11 cellular contexts compared by ENCODE assay signal in the genomic region with DNA sequence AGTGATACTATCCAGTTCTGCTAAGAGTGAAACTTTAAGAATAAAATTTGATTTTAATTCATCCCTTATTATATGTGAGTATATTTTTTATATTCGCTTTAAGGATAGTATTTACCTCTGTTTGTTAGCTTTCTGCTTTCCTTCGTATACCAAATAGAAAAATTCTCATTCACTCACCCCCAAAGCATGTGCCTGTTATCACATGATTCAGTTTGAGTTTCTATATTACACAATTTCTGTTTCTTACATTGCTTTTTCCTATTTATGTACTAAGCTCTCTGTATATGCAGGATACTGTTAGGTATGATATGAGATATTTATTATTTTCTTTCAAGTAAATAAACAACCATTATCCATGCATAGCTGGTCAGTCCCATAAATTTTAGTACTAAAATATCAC.
DNase-seq lines count a peak whose midpoint lies in the region; ATAC-seq and TF ChIP-seq lines count a peak whose summit lies in the region.
"Had no signal": no experiment of that assay in that cellular context is flagged by ENCODE, and none has a peak within 500 bp of the region (broad histone marks: within the 10 kb centered on the region; RNA-seq: fewer than 3 reads in every experiment).

No MANE protein-coding gene starts in this region.

- no peaks in the 10 kb centered on the region for H3K27me3 ChIP-seq in HUES48 (ENCODE audit: control insufficient read depth, insufficient read depth, low read length)
- H3K27me3 ChIP-seq: dorsolateral prefrontal cortex had no signal

- DNase-seq in fibroblast of villous mesenchyme (ENCODE audit: low read depth): peak; percentile 34
- no peak for DNase-seq in DMS 273 treated with DMSO at 0.1 percent for 48 hours (lab: John Stamatoyannopoulos, UW)
- no peak for DNase-seq in activated CD4-positive, alpha-beta memory T cell treated with anti-CD3 and anti-CD28 coated beads, Interleukin-2, amount 10 ng/mL, durations not matched to agents 7 days and 5 days
- DNase-seq in KG1 (lab: John Stamatoyannopoulos, UW): no peak
- DNase-seq: T-helper 2 cell had no signal

- CTCF ChIA-PET in activated CD4-positive, alpha-beta memory T cell treated with anti-CD3 and anti-CD28 coated beads, Interleukin-2, amount 10 ng/mL, durations not matched to agents 7 days and 5 days (lab: Charles Lee): interaction anchor here (1.3 kb wide), 1 partner anchor 264 kb away, joined by 4 read pairs; no protein-coding TSS in a partner anchor

- H3K4me3 Mint-ChIP-seq in activated CD4-positive, alpha-beta memory T cell treated with anti-CD3 and anti-CD28 coated beads, Interleukin-2, amount 10 ng/mL, durations not matched to agents 7 days and 5 days: no peak overlapping the region
- H3K4me3 Mint-ChIP-seq: activated naive CD4-positive, alpha-beta T cell treated with anti-CD3 and anti-CD28 coated beads, Interleukin-2, amount 50 U/mL, for 24 hours had no signal

- TF ChIP-seq CTCF in VCaP (conservative IDR thresholded peaks at IDR 0.05): no peak
- no peak for TF ChIP-seq CTCF in fibroblast of villous mesenchyme (IDR thresholded peaks at IDR 0.05; ENCODE audit: insufficient read depth, low read depth, low read length)

- no peaks in the 10 kb centered on the region for H3K27me3 Mint-ChIP-seq in activated CD4-positive, alpha-beta memory T cell treated with anti-CD3 and anti-CD28 coated beads, Interleukin-2, amount 10 ng/mL, durations not matched to agents 7 days and 5 days
- H3K27me3 Mint-ChIP-seq: activated naive CD4-positive, alpha-beta T cell treated with anti-CD3 and anti-CD28 coated beads, Interleukin-2, amount 50 U/mL, for 24 hours had no signal

- H3K4me3 ChIP-seq in HUES48 (ENCODE audit: low read depth, low read length): no peak overlapping the region
- H3K4me3 ChIP-seq in fibroblast of villous mesenchyme (ENCODE audit: low read depth, low read length): no peak overlapping the region
- H3K4me3 ChIP-seq in skin epidermis: no peak overlapping the region

- no peak for ATAC-seq in GM21423 (IDR thresholded peaks at IDR 0.05; ENCODE audit: unreplicated experiment)

- H3K9me3 ChIP-seq in HUES48 (ENCODE audit: control insufficient read depth, insufficient read depth, low read length): 0 out of 2 replicates have a peak, but pooled peaks cover 3% of the 10 kb centered on the region

- peak overlapping the region; percentile 83 for H3K27ac ChIP-seq in HUES48 (ENCODE audit: low read depth, low read length)
- H3K27ac ChIP-seq in VCaP: peak overlapping the region; percentile 39
- H3K27ac ChIP-seq in skin epidermis: peak overlapping the region in 11 of 21 experiments; percentile 11 to 57 (median 40)

- H3K36me3 ChIP-seq in HUES48 (ENCODE audit: control insufficient read depth, insufficient read depth, low read length): no peaks in the 10 kb centered on the region

- no peak overlapping the region for H3K27ac Mint-ChIP-seq in activated CD4-positive, alpha-beta memory T cell treated with anti-CD3 and anti-CD28 coated beads, Interleukin-2, amount 10 ng/mL, durations not matched to agents 7 days and 5 days
- H3K27ac Mint-ChIP-seq: activated naive CD4-positive, alpha-beta T cell treated with anti-CD3 and anti-CD28 coated beads, Interleukin-2, amount 50 U/mL, for 24 hours had no signal

- no peak overlapping the region for H3K9ac ChIP-seq in HUES48 (ENCODE audit: low read depth, low read length)

- H3K9me3 Mint-ChIP-seq in activated CD4-positive, alpha-beta memory T cell treated with anti-CD3 and anti-CD28 coated beads, Interleukin-2, amount 10 ng/mL, durations not matched to agents 7 days and 5 days: no peaks in the 10 kb centered on the region
- H3K9me3 Mint-ChIP-seq: activated naive CD4-positive, alpha-beta T cell treated with anti-CD3 and anti-CD28 coated beads, Interleukin-2, amount 50 U/mL, for 24 hours had no signal

- POLR2A ChIA-PET in activated CD4-positive, alpha-beta memory T cell treated with anti-CD3 and anti-CD28 coated beads, Interleukin-2, amount 10 ng/mL, durations not matched to agents 7 days and 5 days (lab: Charles Lee): no interaction called here

- peaks cover 2% of the 10 kb centered on the region for H3K4me1 Mint-ChIP-seq in activated CD4-positive, alpha-beta memory T cell treated with anti-CD3 and anti-CD28 coated beads, Interleukin-2, amount 10 ng/mL, durations not matched to agents 7 days and 5 days

- peaks cover 11% of the 10 kb centered on the region for H3K36me3 Mint-ChIP-seq in activated CD4-positive, alpha-beta memory T cell treated with anti-CD3 and anti-CD28 coated beads, Interleukin-2, amount 10 ng/mL, durations not matched to agents 7 days and 5 days (ENCODE audit: low read depth)

- H3K4me1 ChIP-seq in HUES48 (ENCODE audit: control insufficient read depth, insufficient read depth, low read length): peaks cover 16% of the 10 kb centered on the region
